8 cellular contexts compared by ENCODE assay signal in genomic region chr15:77976760-77977525, GRCh38.
DNase-seq lines count a peak whose midpoint lies in the region; ATAC-seq, FAIRE-seq and TF ChIP-seq lines count a peak whose summit lies in the region.
"Not testable (repeated sequence)": the region's sequence is repeated elsewhere in the genome, so short reads cannot be mapped to it uniquely, and the experiment has no call there.

No MANE protein-coding gene starts in this region.

- not testable (repeated sequence) for H3K4me3 ChIP-seq in A549; IMR-90 (ENCODE audit: insufficient read depth, low read depth, low read length); HepG2 (replicated peaks in 1 of 3; ENCODE audit: insufficient read depth in 1 of 3, low read depth in 2 of 3, low read length in 3 of 3)
- peak overlapping the region in 2 of 4 donors; percentile 10 to 30 for H3K4me3 ChIP-seq in upper lobe of left lung

- not testable (repeated sequence) for H3K27ac Mint-ChIP-seq in activated T-cell treated with anti-CD3 and anti-CD28 coated beads, Interleukin-2, amount 50 U/mL, for 24 hours

- not testable (repeated sequence) for H3K18ac ChIP-seq in IMR-90 (ENCODE audit: low read depth, low read length)

- FAIRE-seq in A549 (lab: Jason Lieb, UNC); HepG2 (lab: Jason Lieb, UNC): not testable (repeated sequence)

- H3K79me2 ChIP-seq in HepG2 (ENCODE audit: insufficient read depth, low read length) = not testable (repeated sequence)

- 87% methylated on average over 20 of the region's 26 CpGs for WGBS in A549 (ENCODE audit: missing lambda C conversion rate)
- 89% methylated on average over 10 of the region's 26 CpGs; no CpG with 5 or more reads in 1 of the 2 experiments for WGBS in IMR-90 (ENCODE audit: extremely low coverage in 2 of 2, insufficient read length in 1 of 2), 2 experiments
- 40% methylated on average over 3 of the region's 26 CpGs for WGBS in HepG2 (ENCODE audit: low lambda C conversion rate)
- WGBS in upper lobe of left lung, 2 donors = 84 to 85% methylated on average over 14 to 21 of the region's 26 CpGs

- H3K56ac ChIP-seq in IMR-90 (ENCODE audit: extremely low read depth, insufficient read depth, low read length) = not testable (repeated sequence)

- dilution Hi-C loops in IMR-90 (cut with HindIII; ENCODE audit: low sequenced_read_pairs, unreplicated experiment) = not testable (repeated sequence)

- not testable (repeated sequence) for H4K5ac ChIP-seq in IMR-90 (ENCODE audit: low read depth, low read length)

- not testable (repeated sequence) for H3K9me1 ChIP-seq in IMR-90 (ENCODE audit: insufficient read depth, low read length)

- not testable (repeated sequence) for H4K20me1 ChIP-seq in IMR-90 (ENCODE audit: insufficient read depth, low read length); HepG2 (ENCODE audit: insufficient read depth, low read length)

- H3K9ac ChIP-seq in IMR-90 (ENCODE audit: low read depth, low read length); HepG2 (ENCODE audit: insufficient read depth, low read depth, low read length): not testable (repeated sequence)

- TF ChIP-seq EP300 in A549 (IDR thresholded peaks at IDR 0.05); HepG2 (IDR thresholded peaks at IDR 0.05; ENCODE audit: low read depth in 2 of 2, low read length in 2 of 2); HepG2 (CRISPR knock-in tag; IDR thresholded peaks at IDR 0.05; ENCODE audit: borderline replicate concordance); upper lobe of left lung (IDR thresholded peaks at IDR 0.05): not testable (repeated sequence)

- POLR2A ChIA-PET in A549 (lab: Yijun Ruan, JAX); IMR-90 (lab: Charles Lee; ENCODE audit: unreplicated experiment); HepG2 (lab: Yijun Ruan, JAX): not testable (repeated sequence)

- not testable (repeated sequence) for H3K14ac ChIP-seq in IMR-90 (replicated peaks; ENCODE audit: low read depth, low read length)

- CTCF ChIA-PET in A549 (lab: Yijun Ruan, JAX) = interaction anchor here (1.3 to 1.9 kb wide), 4 partner anchors 9 to 115 kb away, joined by 3 to 10 read pairs (median 8); partner anchors contain the start of gene SH2D7
- CTCF ChIA-PET in IMR-90 (lab: Yijun Ruan, JAX); HepG2 (lab: Yijun Ruan, JAX; ENCODE audit: low intra/inter-chr PET ratio, low total read pairs): not testable (repeated sequence)

- not testable (repeated sequence) for H3K27me3 Mint-ChIP-seq in activated T-cell treated with anti-CD3 and anti-CD28 coated beads, Interleukin-2, amount 50 U/mL, for 24 hours

- H2BK15ac ChIP-seq in IMR-90 (ENCODE audit: low read depth, low read length) = not testable (repeated sequence)

- not testable (repeated sequence) for H3K9me3 Mint-ChIP-seq in activated T-cell treated with anti-CD3 and anti-CD28 coated beads, Interleukin-2, amount 50 U/mL, for 24 hours

- not testable (repeated sequence) for H2BK5ac ChIP-seq in IMR-90 (ENCODE audit: low read depth, low read length, poor library complexity, severe bottlenecking)

- TF ChIP-seq CTCF in A549 (IDR thresholded peaks at IDR 0.05); IMR-90 (conservative IDR thresholded peaks at IDR 0.05; ENCODE audit: low read depth, low read length); HepG2 (CRISPR knock-in tag; IDR thresholded peaks at IDR 0.05); upper lobe of left lung (IDR thresholded peaks at IDR 0.05): not testable (repeated sequence)

- not testable (repeated sequence) for H3K27ac ChIP-seq in A549; IMR-90 (ENCODE audit: insufficient read depth, low read length); HepG2 (ENCODE audit: extremely low read length, insufficient read depth, low read length)
- peak overlapping the region in 3 of 4 donors; percentile 3 to 64 (median 27) for H3K27ac ChIP-seq in upper lobe of left lung

- H3K4me1 Mint-ChIP-seq in activated T-cell treated with anti-CD3 and anti-CD28 coated beads, Interleukin-2, amount 50 U/mL, for 24 hours (ENCODE audit: low read depth) = not testable (repeated sequence)

- not testable (repeated sequence) for H3K4me3 Mint-ChIP-seq in activated T-cell treated with anti-CD3 and anti-CD28 coated beads, Interleukin-2, amount 50 U/mL, for 24 hours

- not testable (repeated sequence) for BruUV-seq in IMR-90 (replicated peaks; lab: Mats Ljungman, UMichigan); HepG2 (replicated peaks; lab: Mats Ljungman, UMichigan)

- not testable (repeated sequence) for H2BK20ac ChIP-seq in IMR-90 (ENCODE audit: low read depth, low read length)

- TF ChIP-seq RAD21 in A549 (conservative IDR thresholded peaks at IDR 0.05 in 1 of 2, IDR thresholded peaks at IDR 0.05 in 1 of 2); IMR-90 (IDR thresholded peaks at IDR 0.05; ENCODE audit: low read length); HepG2 (CRISPR knock-in tag; IDR thresholded peaks at IDR 0.05): not testable (repeated sequence)

- not testable (repeated sequence) for H4K91ac ChIP-seq in IMR-90 (ENCODE audit: insufficient read depth, low read depth, low read length)

- not testable (repeated sequence) for H3K4me1 ChIP-seq in A549; HepG2 (ENCODE audit: insufficient read depth, low read length)
- H3K4me1 ChIP-seq in IMR-90 (ENCODE audit: control insufficient read depth, insufficient read depth, low read length) (peaks cover 13% of the 10 kb centered on the region), upper lobe of left lung (peaks cover 11 to 16% (median 14%) of the 10 kb centered on the region in 4 donors)

- not testable (repeated sequence) for H3K9me3 ChIP-seq in A549; IMR-90 (ENCODE audit: control insufficient read depth, insufficient read depth, low read length); HepG2 (ENCODE audit: low read length); upper lobe of left lung

- intact Hi-C loops in IMR-90 (cut with micrococcal nuclease); HepG2 (cut with micrococcal nuclease; ENCODE audit: unreplicated experiment); posterior vena cava (cut with DNase I): not testable (repeated sequence)

- not testable (repeated sequence) for TF ChIP-seq POLR2A in A549 (IDR thresholded peaks at IDR 0.05; ENCODE audit: low read length); IMR-90 (IDR thresholded peaks at IDR 0.05; ENCODE audit: low read depth, low read length); HepG2 (IDR thresholded peaks at IDR 0.05; ENCODE audit: insufficient read depth in 1 of 2, low read depth in 2 of 2, low read length in 2 of 2); upper lobe of left lung (IDR thresholded peaks at IDR 0.05)

- DNase-seq in A549 (ENCODE audit: low read depth in 1 of 2, low spot score in 1 of 2); IMR-90; HepG2 (ENCODE audit: low spot score): not testable (repeated sequence)
- DNase-seq in activated T-cell treated with anti-CD3 and anti-CD28 coated beads, Interleukin-2, amount 50 U/mL, for 24 hours = peak; percentile 24
- DNase-seq in islet precursor cell (peak; percentile 47), mesenteric fat pad (ENCODE audit: low spot score) (peak; percentile 73), posterior vena cava (ENCODE audit: low spot score) (peak; percentile 69), upper lobe of left lung (peak in 1 of 2 donors; percentile 66)

- H3K36me3 Mint-ChIP-seq in activated T-cell treated with anti-CD3 and anti-CD28 coated beads, Interleukin-2, amount 50 U/mL, for 24 hours (ENCODE audit: low read depth) = not testable (repeated sequence)

- H4K8ac ChIP-seq in IMR-90 (ENCODE audit: low read depth in 2 of 2, low read length in 2 of 2) = not testable (repeated sequence)

- H2AK5ac ChIP-seq in IMR-90 (ENCODE audit: low read depth, low read length) = not testable (repeated sequence)

- H3K27me3 ChIP-seq in IMR-90 (ENCODE audit: control insufficient read depth, insufficient read depth, low read length); upper lobe of left lung: not testable (repeated sequence)
- H3K27me3 ChIP-seq in HepG2 (ENCODE audit: control insufficient read depth in 1 of 2, insufficient read depth in 2 of 2, low read length in 2 of 2) = peaks cover 0 to 16% of the 10 kb centered on the region in 2 experiments; a peak in 3 of 5 replicates

- not testable (repeated sequence) for ATAC-seq in A549; IMR-90 (ENCODE audit: low read depth); HepG2; upper lobe of left lung (ENCODE audit: low FRiP score in 2 of 2)

- H3K4me2 ChIP-seq in A549; IMR-90 (ENCODE audit: low read depth, low read length); HepG2 (ENCODE audit: low read depth, low read length): not testable (repeated sequence)

- not testable (repeated sequence) for H3K23ac ChIP-seq in IMR-90 (ENCODE audit: low read depth, low read length)

- H3K36me3 ChIP-seq in IMR-90 (ENCODE audit: control insufficient read depth, insufficient read depth, low read length); HepG2 (replicated peaks in 1 of 2; ENCODE audit: control insufficient read depth in 1 of 2, insufficient read depth in 2 of 2, low read length in 2 of 2); upper lobe of left lung: not testable (repeated sequence)

- not testable (repeated sequence) for H3K79me1 ChIP-seq in IMR-90 (ENCODE audit: low read depth in 1 of 2, low read length in 2 of 2)

- not testable (repeated sequence) for H2BK120ac ChIP-seq in IMR-90 (ENCODE audit: low read depth, low read length)

- in situ Hi-C loops in IMR-90 (cut with MboI; ENCODE audit: low sequenced_read_pairs); HepG2 (cut with HindIII; ENCODE audit: extremely low pct_ligation_motif_present, low pct_unique_long_range_greater_than_20kb): not testable (repeated sequence)

- H3K4ac ChIP-seq in IMR-90 (ENCODE audit: low read depth, low read length) = not testable (repeated sequence)

- H2AFZ ChIP-seq in IMR-90 (replicated peaks; ENCODE audit: low read length, poor library complexity); HepG2 (ENCODE audit: low read length): not testable (repeated sequence)

- H2AK9ac ChIP-seq in IMR-90 (replicated peaks; ENCODE audit: low read depth, low read length, poor library complexity) = not testable (repeated sequence)

TF ChIP-seq in IMR-90, 13 proteins besides CTCF, POLR2A, EP300 and RAD21:
- TF ChIP-seq MAFK (IDR thresholded peaks at IDR 0.05; ENCODE audit: low read depth, low read length) = peak; percentile 47
